ENCODE assay signal across 14 cellular contexts in the genomic region with DNA sequence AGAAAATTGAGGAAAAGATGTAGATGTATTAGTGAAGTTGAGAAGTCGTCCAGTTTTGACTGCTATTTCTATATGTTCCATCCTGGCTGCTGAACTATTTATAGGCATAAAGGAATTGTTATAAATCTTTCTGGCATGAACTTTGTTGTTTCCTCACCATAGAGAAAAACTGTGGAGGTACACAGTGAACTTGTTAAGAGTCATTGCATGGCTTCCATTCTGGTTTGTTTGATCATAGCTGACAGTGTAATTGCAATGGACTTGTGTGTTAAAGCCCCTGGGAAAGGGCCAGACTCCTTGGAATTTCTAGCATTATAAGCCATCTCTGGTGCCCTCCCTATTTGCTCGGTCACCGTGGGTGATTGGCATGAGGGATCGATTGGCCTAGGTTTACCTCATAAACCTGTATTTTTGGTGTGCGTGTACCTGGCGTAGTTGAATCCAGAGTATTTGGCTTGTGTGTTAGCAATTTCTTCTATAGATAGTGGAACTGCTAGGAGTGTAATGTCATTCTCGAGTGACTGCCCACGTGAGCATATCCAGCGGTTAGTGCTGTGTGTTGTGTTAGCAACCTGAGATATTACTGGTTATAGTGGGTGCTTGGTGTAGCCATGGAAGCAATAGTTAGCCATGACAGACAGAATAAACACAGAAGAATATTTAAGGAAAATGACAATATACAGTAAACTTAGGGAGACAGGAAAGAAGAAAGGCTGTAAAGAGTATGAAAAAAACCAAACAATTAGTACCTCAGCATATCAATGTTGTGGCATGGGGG.
"Had no signal": no experiment of that assay in that cellular context is flagged by ENCODE, and none has a peak within 500 bp of the region (broad histone marks: within the 10 kb centered on the region; RNA-seq: fewer than 3 reads in every experiment).

No MANE protein-coding gene starts in this region.

- H3K4me3 ChIP-seq: colonic mucosa, lower lobe of right lung, skin epidermis, tibial nerve had no signal

- H3K27ac Mint-ChIP-seq: activated CD4-positive, alpha-beta T cell treated with anti-CD3 and anti-CD28 coated beads, Interleukin-2, amount 10 ng/mL, durations not matched to agents 24 days and 14 days; natural killer cell treated with Interleukin-12 subunit alpha and Interleukin-12 subunit beta and Interleukin-15 and Interleukin-18, amount 100 ng/mL, for 72 hours had no signal

- DNase-seq: activated CD4-positive, alpha-beta T cell treated with anti-CD3 and anti-CD28 coated beads, Interleukin-2, amount 10 ng/mL, durations not matched to agents 24 days and 14 days; activated CD8-positive, alpha-beta memory T cell treated with anti-CD3 and anti-CD28 coated beads for 24 hours; activated naive CD4-positive, alpha-beta T cell treated with Interleukin-2 at 50 U/mL for 16 hours; caudate nucleus; colonic mucosa; effector CD4-positive, alpha-beta T cell; hypothalamus; kidney glomerular epithelial cell; lower lobe of right lung; midbrain; T-cell had no signal

- H3K4me1 ChIP-seq: colonic mucosa had no signal

- H3K27me3 ChIP-seq: colonic mucosa, tibial nerve had no signal

- H3K4me3 Mint-ChIP-seq: activated CD4-positive, alpha-beta T cell treated with anti-CD3 and anti-CD28 coated beads, Interleukin-2, amount 10 ng/mL, durations not matched to agents 24 days and 14 days; natural killer cell treated with Interleukin-12 subunit alpha and Interleukin-12 subunit beta and Interleukin-15 and Interleukin-18, amount 100 ng/mL, for 72 hours had no signal

- H3K36me3 Mint-ChIP-seq: natural killer cell treated with Interleukin-12 subunit alpha and Interleukin-12 subunit beta and Interleukin-15 and Interleukin-18, amount 100 ng/mL, for 72 hours; T-cell had no signal

- H3K27ac ChIP-seq: colonic mucosa, lower lobe of right lung, skin epidermis, tibial nerve had no signal

- ATAC-seq: lower lobe of right lung; natural killer cell treated with Interleukin-12 subunit alpha and Interleukin-12 subunit beta and Interleukin-15 and Interleukin-18, amount 100 ng/mL, for 72 hours; T-cell had no signal

- H3K36me3 ChIP-seq: colonic mucosa, lower lobe of right lung, tibial nerve had no signal

- H3K9me3 ChIP-seq: colonic mucosa, lower lobe of right lung, tibial nerve had no signal

- H3K27me3 Mint-ChIP-seq: activated CD4-positive, alpha-beta T cell treated with anti-CD3 and anti-CD28 coated beads, Interleukin-2, amount 10 ng/mL, durations not matched to agents 24 days and 14 days; T-cell had no signal

- H3K9me3 Mint-ChIP-seq: activated CD4-positive, alpha-beta T cell treated with anti-CD3 and anti-CD28 coated beads, Interleukin-2, amount 10 ng/mL, durations not matched to agents 24 days and 14 days; natural killer cell treated with Interleukin-12 subunit alpha and Interleukin-12 subunit beta and Interleukin-15 and Interleukin-18, amount 100 ng/mL, for 72 hours; T-cell had no signal
